Comparison of ENCODE assay signal across 25 cellular contexts in the genomic region with DNA sequence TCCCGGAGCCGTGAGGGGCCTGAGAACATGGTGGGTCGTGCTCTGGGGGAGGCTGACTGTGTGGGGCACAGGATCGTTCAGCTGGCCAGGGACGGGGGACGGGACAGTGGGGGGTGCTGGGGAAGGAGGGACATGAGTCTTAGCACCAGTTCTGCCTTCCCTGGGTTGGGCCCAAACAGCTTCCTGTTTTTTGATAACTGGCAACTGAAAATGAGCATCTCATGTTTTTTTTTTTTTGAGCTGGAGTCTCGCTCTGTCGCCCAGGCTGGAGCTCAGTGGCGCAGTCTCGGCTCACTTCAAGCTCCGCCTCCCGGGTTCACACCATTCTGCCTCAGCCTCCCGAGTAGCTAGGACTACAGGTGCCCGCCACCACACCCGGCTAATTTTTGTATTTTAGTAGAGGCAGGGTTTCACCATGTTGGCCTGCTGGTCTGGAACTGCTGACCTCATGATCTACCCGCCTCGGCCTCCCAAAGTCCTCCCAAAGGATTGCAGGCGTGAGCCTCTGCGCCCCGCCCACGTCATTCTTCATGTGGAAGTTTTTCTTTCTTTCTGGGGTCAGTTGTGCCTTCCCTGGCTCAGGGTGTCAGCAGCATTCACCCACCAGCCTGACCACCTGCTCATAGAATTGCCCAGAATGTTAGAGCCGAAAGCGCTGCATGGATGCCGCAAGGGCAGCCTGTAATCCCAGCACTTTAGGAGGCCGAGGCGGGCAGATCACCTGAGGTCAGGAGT. TPM values are rescaled to one million over a fixed set of nuclear protein-coding genes. Genes with fewer than 3 reads are reported as not detected.
"Had no signal": no experiment of that assay in that cellular context is flagged by ENCODE, and none has a peak within 500 bp of the region (broad histone marks: within the 10 kb centered on the region; RNA-seq: fewer than 3 reads in every experiment).

No MANE protein-coding gene starts in this region.

- H3K9me3 ChIP-seq: heart right ventricle, mucosa of descending colon, sigmoid colon, thoracic aorta, upper lobe of left lung had no signal

- H3K27me3 ChIP-seq: heart right ventricle, sigmoid colon, upper lobe of left lung had no signal

- ATAC-seq: activated T-cell treated with anti-CD3 and anti-CD28 coated beads, Interleukin-2, amount 50 U/mL, for 72 hours; heart right ventricle; left cardiac atrium had no signal

- H3K27ac ChIP-seq: heart right ventricle, sigmoid colon, thoracic aorta, upper lobe of left lung had no signal

- H3K4me3 ChIP-seq: heart right ventricle, mucosa of descending colon, sigmoid colon, smooth muscle cell, thoracic aorta, upper lobe of left lung had no signal

- DNase-seq: activated CD4-positive, alpha-beta memory T cell treated with anti-CD3 and anti-CD28 coated beads, Interleukin-2, amount 10 ng/mL, durations not matched to agents 7 days and 5 days; activated CD4-positive, alpha-beta T cell treated with anti-CD3 and anti-CD28 coated beads, Interleukin-2, amount 10 ng/mL, durations not matched to agents 24 days and 14 days; activated effector memory CD4-positive, alpha-beta T cell treated with Interleukin-2 at 50 U/mL for 16 hours; activated naive CD4-positive, alpha-beta T cell treated with anti-CD3 and anti-CD28 coated beads for 36 hours; activated T-cell treated with anti-CD3 and anti-CD28 coated beads, Interleukin-2, amount 50 U/mL, for 72 hours; amygdala; cortex of kidney; heart right ventricle; islet precursor cell; left cardiac atrium; mesendoderm; mucosa of descending colon; posterior cingulate gyrus; sigmoid colon; stimulated activated CD4-positive, alpha-beta T cell treated with anti-CD3 and anti-CD28 coated beads, Interleukin-4, amount 100 ng/mL, for 1 hour; stimulated activated naive CD4-positive, alpha-beta T cell treated with Interleukin-2 at 50 U/mL for 16 hours; T-helper 1 cell had no signal

- H3K27me3 Mint-ChIP-seq: activated CD4-positive, alpha-beta memory T cell treated with anti-CD3 and anti-CD28 coated beads, Interleukin-2, amount 10 ng/mL, durations not matched to agents 7 days and 5 days; activated CD4-positive, alpha-beta T cell treated with anti-CD3 and anti-CD28 coated beads, Interleukin-2, amount 10 ng/mL, durations not matched to agents 24 days and 14 days had no signal

- H3K4me3 Mint-ChIP-seq: activated CD4-positive, alpha-beta memory T cell treated with anti-CD3 and anti-CD28 coated beads, Interleukin-2, amount 10 ng/mL, durations not matched to agents 7 days and 5 days; activated CD4-positive, alpha-beta T cell treated with anti-CD3 and anti-CD28 coated beads, Interleukin-2, amount 10 ng/mL, durations not matched to agents 24 days and 14 days; activated naive CD4-positive, alpha-beta T cell treated with anti-CD3 and anti-CD28 coated beads for 36 hours; activated T-cell treated with anti-CD3 and anti-CD28 coated beads, Interleukin-2, amount 50 U/mL, for 72 hours had no signal

- H3K27ac Mint-ChIP-seq: activated CD4-positive, alpha-beta memory T cell treated with anti-CD3 and anti-CD28 coated beads, Interleukin-2, amount 10 ng/mL, durations not matched to agents 7 days and 5 days; activated CD4-positive, alpha-beta T cell treated with anti-CD3 and anti-CD28 coated beads, Interleukin-2, amount 10 ng/mL, durations not matched to agents 24 days and 14 days; activated naive CD4-positive, alpha-beta T cell treated with anti-CD3 and anti-CD28 coated beads for 36 hours; activated T-cell treated with anti-CD3 and anti-CD28 coated beads, Interleukin-2, amount 50 U/mL, for 72 hours had no signal

- H3K9me3 Mint-ChIP-seq: activated CD4-positive, alpha-beta memory T cell treated with anti-CD3 and anti-CD28 coated beads, Interleukin-2, amount 10 ng/mL, durations not matched to agents 7 days and 5 days; activated CD4-positive, alpha-beta T cell treated with anti-CD3 and anti-CD28 coated beads, Interleukin-2, amount 10 ng/mL, durations not matched to agents 24 days and 14 days; activated naive CD4-positive, alpha-beta T cell treated with anti-CD3 and anti-CD28 coated beads for 36 hours; activated T-cell treated with anti-CD3 and anti-CD28 coated beads, Interleukin-2, amount 50 U/mL, for 72 hours had no signal

- H3K4me2 ChIP-seq: smooth muscle cell had no signal

RNA-seq across cellular contexts. Expression of a gene that starts 22.8 kb away (rescaled TPM):
- total RNA-seq: bronchial epithelial cell, epithelial cell of proximal tubule, left cardiac atrium, omental fat pad, sigmoid colon, thoracic aorta had no signal

RNA-seq across cellular contexts. Expression of a gene that starts 36.8 kb away (rescaled TPM):
- total RNA-seq: activated CD4-positive, alpha-beta memory T cell treated with anti-CD3 and anti-CD28 coated beads, Interleukin-2, amount 10 ng/mL, durations not matched to agents 7 days and 5 days; activated CD4-positive, alpha-beta T cell treated with anti-CD3 and anti-CD28 coated beads, Interleukin-2, amount 10 ng/mL, durations not matched to agents 24 days and 14 days; activated naive CD4-positive, alpha-beta T cell treated with anti-CD3 and anti-CD28 coated beads for 36 hours; activated T-cell treated with anti-CD3 and anti-CD28 coated beads, Interleukin-2, amount 50 U/mL, for 72 hours; bronchial epithelial cell; epithelial cell of proximal tubule; fibroblast of villous mesenchyme; lower leg skin; omental fat pad; sigmoid colon; smooth muscle cell; thoracic aorta; upper lobe of left lung had no signal
